Comparison of ENCODE assay signal across 14 cellular contexts in genomic region chr21:41958886-41959563, GRCh38. TPM values are rescaled to one million over a fixed set of nuclear protein-coding genes. Genes with fewer than 3 reads are reported as not detected.
DNase-seq lines count a peak whose midpoint lies in the region; ATAC-seq and TF ChIP-seq lines count a peak whose summit lies in the region.
"Had no signal": no experiment of that assay in that cellular context is flagged by ENCODE, and none has a peak within 500 bp of the region (broad histone marks: within the 10 kb centered on the region; RNA-seq: fewer than 3 reads in every experiment).

No MANE protein-coding gene starts in this region.

- TF ChIP-seq CTCF in RWPE1 (conservative IDR thresholded peaks at IDR 0.05; ENCODE audit: low read depth) (no peak), foreskin keratinocyte (conservative IDR thresholded peaks at IDR 0.05) (peak; percentile 2), GM10266 (IDR thresholded peaks at IDR 0.05; ENCODE audit: control insufficient read depth, insufficient read depth, low read depth, missing control alignments) (no peak)

- no peaks in the 10 kb centered on the region for H3K27me3 ChIP-seq in foreskin keratinocyte

- no peak overlapping the region for H3K4me3 ChIP-seq in skin epidermis

- peak overlapping the region; percentile 92 for H3K27ac ChIP-seq in RWPE1
- H3K27ac ChIP-seq in foreskin keratinocyte: peak overlapping the region; percentile 94
- H3K27ac ChIP-seq in skin epidermis: peak overlapping the region in 16 of 21 experiments; percentile 6 to 79 (median 38)

- peak; percentile 56 for ATAC-seq in foreskin keratinocyte

- CTCF ChIA-PET in RWPE1 (lab: Yijun Ruan, JAX): interaction anchor here (0.7 to 1.1 kb wide), 2 partner anchors 50 to 186 kb away, joined by 3 read pairs; no protein-coding TSS in a partner anchor

- DNase-seq in H4 (ENCODE audit: low spot score) (peak; percentile 81), RWPE1 (ENCODE audit: low spot score) (peak; percentile 85), foreskin keratinocyte (peak; percentile 88 to 89), GM10266 (ENCODE audit: extremely low spot score) (no peak), NCI-H748 treated with DMSO at 0.1 percent for 48 hours (lab: John Stamatoyannopoulos, UW) (no peak), NCI-H2196 treated with DMSO at 0.1 percent for 48 hours (lab: John Stamatoyannopoulos, UW; ENCODE audit: unreplicated experiment) (no peak)
- DNase-seq: activated B cell treated with CpG ODN at 0.5 μM for 24 hours; activated T-cell treated with anti-CD3 and anti-CD28 coated beads, Interleukin-2, amount 50 U/mL, for 48 hours; CD8-positive, alpha-beta memory T cell; effector memory CD4-positive, alpha-beta T cell; mesendoderm; NCI-H1048; stimulated activated CD4-positive, alpha-beta T cell treated with anti-CD3 and anti-CD28 coated beads, Interleukin-4, amount 100 ng/mL, for 4 hours had no signal

- peaks cover 24% of the 10 kb centered on the region for H3K4me1 ChIP-seq in foreskin keratinocyte

- POLR2A ChIA-PET in RWPE1 (lab: Yijun Ruan, JAX; ENCODE audit: low non-redundant PET): no interaction called here

RNA-seq across cellular contexts. Expression of gene C2CD2, which starts 5.2 kb away (rescaled TPM):
- total RNA-seq in H4 (2014; rRNA removed; shearing (Covaris generic)): 15.7 and 17.2 TPM in 2 replicates
- 54.1 and 84.4 TPM in 2 replicates for total RNA-seq in foreskin keratinocyte
- polyA plus RNA-seq in foreskin keratinocyte: 20.8 and 27.6 TPM in 2 replicates

RNA-seq across cellular contexts. Expression of gene ZBTB21, which starts 51.1 kb away (rescaled TPM):
- 12.8 and 16.0 TPM in 2 replicates for total RNA-seq in H4 (2014; rRNA removed; shearing (Covaris generic))
- total RNA-seq in foreskin keratinocyte: 17.1 and 21.7 TPM in 2 replicates
- polyA plus RNA-seq in foreskin keratinocyte: 3.1 and 3.3 TPM in 2 replicates

Comparison
In these comparisons a context has a peak if more than half of its experiments do, and no peak if none do; other contexts are left out.
1. DNase-seq: peak in H4 (single experiment), RWPE1 (single experiment) and foreskin keratinocyte (2 of 2); none in GM10266 (single experiment), NCI-H748 treated with DMSO at 0.1 percent for 48 hours (single experiment) and NCI-H2196 treated with DMSO at 0.1 percent for 48 hours (single experiment).
2. H3K27ac ChIP-seq: peak in every context shown above with its lines; median percentile 94 in foreskin keratinocyte; 92 in RWPE1; 38 in skin epidermis.